Comparison of ENCODE assay signal across 9 cellular contexts in genomic region chr11:63613517-63614135, GRCh38. TPM values are rescaled to one million over a fixed set of nuclear protein-coding genes. Genes with fewer than 3 reads are reported as not detected.
DNase-seq lines count a peak whose midpoint lies in the region; ATAC-seq, FAIRE-seq and TF ChIP-seq lines count a peak whose summit lies in the region.
"Had no signal": no experiment of that assay in that cellular context is flagged by ENCODE, and none has a peak within 500 bp of the region (broad histone marks: within the 10 kb centered on the region; RNA-seq: fewer than 3 reads in every experiment).

No MANE protein-coding gene starts in this region.

- no peaks in the 10 kb centered on the region for H3K9me3 ChIP-seq in OCI-LY7 (ENCODE audit: low read length)
- H3K9me3 ChIP-seq in adipocyte (ENCODE audit: control insufficient read depth, low read length): no peaks in the 10 kb centered on the region
- H3K9me3 ChIP-seq in left ventricle myocardium inferior (replicated peaks): no peaks in the 10 kb centered on the region
- no peaks in the 10 kb centered on the region for H3K9me3 ChIP-seq in pancreas

- H2AFZ ChIP-seq in OCI-LY7 (ENCODE audit: low read length): no peak overlapping the region

- BruUV-seq in OCI-LY7 (replicated peaks; lab: Mats Ljungman, UMichigan): no TSS peak

- no peak overlapping the region for H3K27ac ChIP-seq in OCI-LY7 (ENCODE audit: low read depth, low read length, poor library complexity, severe bottlenecking)
- H3K27ac ChIP-seq in left ventricle myocardium inferior (replicated peaks): peak overlapping the region; percentile 94
- peak overlapping the region in 2 of 4 donors; percentile 57 to 76 for H3K27ac ChIP-seq in pancreas

- DNase-seq in NCI-H1417 (lab: John Stamatoyannopoulos, UW) (peak; percentile 31 to 59 (median 54)), NCI-H1417 treated with DMSO at 0.1 percent for 48 hours (lab: John Stamatoyannopoulos, UW) (no peak), OCI-LY7 (ENCODE audit: low spot score) (no peak), adipocyte (ENCODE audit: low read depth) (peak; percentile 64), left ventricle myocardium inferior (peak; percentile 49), pancreas (peak; percentile 33 to 72 (median 50)), SIG-M5 (lab: John Stamatoyannopoulos, UW) (no peak)
- DNase-seq: DND-41 had no signal

- no peak for FAIRE-seq in pancreas (lab: Jason Lieb, UNC)

- TF ChIP-seq CTCF in OCI-LY7 (conservative IDR thresholded peaks at IDR 0.05; ENCODE audit: low read length) (no peak), left ventricle myocardium inferior (IDR thresholded peaks at IDR 0.05; ENCODE audit: borderline replicate concordance) (no peak), pancreas (IDR thresholded peaks at IDR 0.05) (no peak)

- H3K36me3 ChIP-seq in OCI-LY7 (ENCODE audit: insufficient read depth, low read length): no peaks in the 10 kb centered on the region
- no peaks in the 10 kb centered on the region for H3K36me3 ChIP-seq in adipocyte (ENCODE audit: control insufficient read depth, insufficient read depth, low read length, severe bottlenecking)
- H3K36me3 ChIP-seq in left ventricle myocardium inferior: no peaks in the 10 kb centered on the region
- no peaks in the 10 kb centered on the region for H3K36me3 ChIP-seq in pancreas

- intact Hi-C loops in OCI-LY7 (cut with micrococcal nuclease; ENCODE audit: unreplicated experiment): no loop called here
- intact Hi-C loops in left ventricle myocardium inferior (cut with micrococcal nuclease): no loop called here
- intact Hi-C loops in pancreas (cut with DNase I): no loop called here

- 1 to 3% methylated on average over 41 to 45 of the region's 45 CpGs for WGBS in pancreas, 2 donors

- CTCF ChIA-PET in OCI-LY7 (lab: Charles Lee; ENCODE audit: unreplicated experiment): no interaction called here

- H3K79me2 ChIP-seq in OCI-LY7 (ENCODE audit: insufficient read depth, low read depth, low read length): no peaks in the 10 kb centered on the region

- peak overlapping the region; percentile 92 for H3K9ac ChIP-seq in adipocyte (ENCODE audit: low read length)

- H3K4me2 ChIP-seq in OCI-LY7 (ENCODE audit: low read length): peak overlapping the region; percentile 45

- ATAC-seq in pancreas (peak; percentile 59 to 70 (median 60)), HG02973 (IDR thresholded peaks at IDR 0.05; ENCODE audit: unreplicated experiment) (no peak)

- no peaks in the 10 kb centered on the region for H3K9me2 ChIP-seq in OCI-LY7 (ENCODE audit: insufficient read depth, low read length)

- H3K4me1 ChIP-seq in OCI-LY7 (ENCODE audit: insufficient read depth, low read length, poor library complexity, severe bottlenecking) (peaks cover 4% of the 10 kb centered on the region), adipocyte (ENCODE audit: control insufficient read depth, insufficient read depth, low read length) (peaks cover 32% of the 10 kb centered on the region), left ventricle myocardium inferior (peaks cover 56% of the 10 kb centered on the region), pancreas (peaks cover 0 to 7% (median 5%) of the 10 kb centered on the region in 3 donors)

- H3K4me3 ChIP-seq in OCI-LY7 (ENCODE audit: low read depth, low read length, poor library complexity, severe bottlenecking) (peak overlapping the region; percentile 31), adipocyte (ENCODE audit: low read length) (peak overlapping the region; percentile 87), left ventricle myocardium inferior (peak overlapping the region; percentile 92), pancreas (peak overlapping the region; percentile 50 to 67 (median 64))

- H3K27me3 ChIP-seq in adipocyte (replicated peaks; ENCODE audit: control insufficient read depth, insufficient read depth, low read length): no peaks in the 10 kb centered on the region
- H3K27me3 ChIP-seq in left ventricle myocardium inferior (ENCODE audit: low read depth): no peaks in the 10 kb centered on the region
- no peaks in the 10 kb centered on the region for H3K27me3 ChIP-seq in pancreas

- POLR2A ChIA-PET in OCI-LY7 (lab: Charles Lee): no interaction called here

- H4K20me1 ChIP-seq in OCI-LY7 (ENCODE audit: insufficient read depth, low read length): no peaks in the 10 kb centered on the region

RNA-seq across cellular contexts. Expression of gene PLAAT3, which starts 0.6 kb away (rescaled TPM):
- total RNA-seq in OCI-LY7 (2014; rRNA removed; shearing (Covaris generic)): not detected in 2 replicates
- total RNA-seq in OCI-LY7 (2022) (0.70 TPM in 1 of 2 replicates, not detected in the other), left ventricle myocardium inferior (144 TPM), pancreas (10 to 100 TPM; 15.2 to 36.0 (median 19.1) TPM)
- 10 to 100 TPM; 26.7 to 30.6 TPM for polyA plus RNA-seq in pancreas

RNA-seq across cellular contexts. Expression of gene PLAAT2, which starts 50.4 kb away (rescaled TPM):
- not detected in 2 replicates for total RNA-seq in OCI-LY7 (2014; rRNA removed; shearing (Covaris generic))
- not detected in 2 replicates for total RNA-seq in OCI-LY7 (2022)
- not detected for total RNA-seq in left ventricle myocardium inferior
- not detected for total RNA-seq in pancreas
- under 1 TPM in 1 of 2 donors, not detected in 1; 0.26 TPM for polyA plus RNA-seq in pancreas

RNA-seq across cellular contexts. Expression of gene ATL3, which starts 57.5 kb away (rescaled TPM):
- total RNA-seq in OCI-LY7 (2014; rRNA removed; shearing (Covaris generic)): 15.7 and 23.2 TPM in 2 replicates
- total RNA-seq in OCI-LY7 (2022) (35.7 and 37.9 TPM in 2 replicates), left ventricle myocardium inferior (13.4 TPM), pancreas (10 to 100 TPM; 23.5 to 40.7 (median 29.4) TPM)
- 1 to 10 TPM; 6.1 to 6.9 TPM for polyA plus RNA-seq in pancreas

Comparison
In these comparisons a context has a peak if more than half of its experiments do, and no peak if none do; other contexts are left out.
1. DNase-seq: peak in NCI-H1417 (3 of 3), adipocyte (single experiment), left ventricle myocardium inferior (single experiment) and pancreas (6 of 6); none in NCI-H1417 treated with DMSO at 0.1 percent for 48 hours (single experiment), OCI-LY7 (single experiment) and SIG-M5 (single experiment).
2. H3K4me3 ChIP-seq: peak in every context shown above with its lines; median percentile 92 in left ventricle myocardium inferior; 87 in adipocyte; 64 in pancreas; 31 in OCI-LY7.
3. RNA of gene PLAAT3, which starts 0.6 kb away (total RNA-seq): 144 TPM in left ventricle myocardium inferior (single experiment) and 15.2 to 36.0 TPM in pancreas; 0.70 TPM in OCI-LY7; every median in the first group is over 4 times any median in the second.